In genomic region chr7:23956769-23957556, GRCh38 we compare ENCODE assay signal across 1 cellular context.
TF ChIP-seq lines count a peak whose summit lies in the region.

No MANE protein-coding gene starts in this region.

TF ChIP-seq in HepG2, 621 proteins besides CTCF, POLR2A, EP300 and RAD21 (continued from another document):
- no peak for TF ChIP-seq ZUFSP (CRISPR knock-in tag; IDR thresholded peaks at IDR 0.05; ENCODE audit: borderline replicate concordance)
- no peak for TF ChIP-seq HOXA5 (CRISPR knock-in tag; IDR thresholded peaks at IDR 0.05)
- no peak for TF ChIP-seq HMG20A (CRISPR knock-in tag; IDR thresholded peaks at IDR 0.05; ENCODE audit: borderline replicate concordance)
- no peak for TF ChIP-seq ZSCAN22 (CRISPR knock-in tag; IDR thresholded peaks at IDR 0.05)
- no peak for TF ChIP-seq E2F5 (CRISPR knock-in tag; conservative IDR thresholded peaks at IDR 0.05)
- no peak for TF ChIP-seq ZNF678 (CRISPR knock-in tag; IDR thresholded peaks at IDR 0.05)
- no peak for TF ChIP-seq ZNF788 (CRISPR knock-in tag; IDR thresholded peaks at IDR 0.05; ENCODE audit: borderline replicate concordance)
- TF ChIP-seq ZBTB8A (CRISPR knock-in tag; IDR thresholded peaks at IDR 0.05; ENCODE audit: borderline replicate concordance, low read depth) = no peak
- TF ChIP-seq SAP130 (CRISPR knock-in tag; IDR thresholded peaks at IDR 0.05; ENCODE audit: low read depth) = 0 out of 2 replicates have a peak, but pooled peaks have one; percentile 27
- TF ChIP-seq GFI1 (CRISPR knock-in tag; IDR thresholded peaks at IDR 0.05; ENCODE audit: borderline replicate concordance) = no peak
- TF ChIP-seq SSRP1 (CRISPR knock-in tag; IDR thresholded peaks at IDR 0.05) = no peak
- 0 out of 2 replicates have a peak, but pooled peaks have one; percentile 35 for TF ChIP-seq HIC2 (CRISPR knock-in tag; IDR thresholded peaks at IDR 0.05; ENCODE audit: low read depth)
- TF ChIP-seq CENPX (CRISPR knock-in tag; IDR thresholded peaks at IDR 0.05) = no peak
- TF ChIP-seq SP1 (IDR thresholded peaks at IDR 0.05) = no peak
- TF ChIP-seq SP1 (CRISPR knock-in tag; IDR thresholded peaks at IDR 0.05) = no peak
- no peak for TF ChIP-seq PCBP1 (IDR thresholded peaks at IDR 0.05; ENCODE audit: borderline replicate concordance, low read depth, low read length)
- TF ChIP-seq ZNF3 (CRISPR knock-in tag; IDR thresholded peaks at IDR 0.05) = no peak
- no peak for TF ChIP-seq SATB2 (CRISPR knock-in tag; IDR thresholded peaks at IDR 0.05)
- no peak for TF ChIP-seq THAP11 (CRISPR knock-in tag; IDR thresholded peaks at IDR 0.05)
- TF ChIP-seq U2AF2 (IDR thresholded peaks at IDR 0.05; ENCODE audit: low read depth, low read length) = no peak
- peak; percentile 23; the same call in 1 of the 2 replicates for TF ChIP-seq ETV5 (CRISPR knock-in tag; IDR thresholded peaks at IDR 0.05; ENCODE audit: borderline replicate concordance)
- peak; percentile 73; the same call in 1 of the 2 replicates for TF ChIP-seq AHDC1 (CRISPR knock-in tag; IDR thresholded peaks at IDR 0.05; ENCODE audit: borderline replicate concordance)
- no peak for TF ChIP-seq ZNF547 (CRISPR knock-in tag; IDR thresholded peaks at IDR 0.05)
- no peak for TF ChIP-seq JUN (CRISPR knock-in tag; IDR thresholded peaks at IDR 0.05)
- no peak for TF ChIP-seq MATR3 (CRISPR knock-in tag; IDR thresholded peaks at IDR 0.05)
- no peak for TF ChIP-seq KLF16 (CRISPR knock-in tag; IDR thresholded peaks at IDR 0.05)
- no peak for TF ChIP-seq ZNF207 (IDR thresholded peaks at IDR 0.05; ENCODE audit: borderline replicate concordance)
- peak; percentile 15; the same call in 1 of the 2 replicates for TF ChIP-seq RARA (CRISPR knock-in tag; IDR thresholded peaks at IDR 0.05)
- no peak for TF ChIP-seq PTBP1 (IDR thresholded peaks at IDR 0.05; ENCODE audit: low read depth, low read length, poor library complexity, severe bottlenecking)
- TF ChIP-seq ZNF670 (CRISPR knock-in tag; IDR thresholded peaks at IDR 0.05; ENCODE audit: borderline replicate concordance) = 0 out of 2 replicates have a peak, but pooled peaks have one; percentile 54
- no peak for TF ChIP-seq KLF12 (CRISPR knock-in tag; IDR thresholded peaks at IDR 0.05; ENCODE audit: borderline replicate concordance)
